34 cellular contexts compared by ENCODE assay signal in the genomic region with DNA sequence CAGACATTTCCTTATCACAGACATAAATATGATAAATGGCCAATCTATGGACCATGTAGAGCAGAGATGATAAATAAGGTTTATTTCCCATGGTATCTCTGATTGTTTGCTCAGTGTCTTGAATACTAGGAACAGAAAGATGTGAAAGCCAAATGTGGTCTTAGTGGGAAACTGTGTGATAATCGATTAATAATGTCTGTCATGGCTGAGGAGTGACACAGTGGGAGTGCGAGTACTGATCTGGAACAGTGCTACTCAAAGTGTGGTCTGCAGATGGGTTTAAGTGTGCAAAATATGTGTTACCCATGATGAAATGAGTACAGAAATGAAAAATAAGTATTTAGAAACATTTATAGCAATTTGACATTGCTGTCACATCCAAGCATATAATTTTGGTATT.
"Had no signal": no experiment of that assay in that cellular context is flagged by ENCODE, and none has a peak within 500 bp of the region (broad histone marks: within the 10 kb centered on the region; RNA-seq: fewer than 3 reads in every experiment).

No MANE protein-coding gene starts in this region.

- H3K27ac ChIP-seq: adrenal gland, body of pancreas, brain microvascular endothelial cell, breast epithelium, VCaP had no signal

- FAIRE-seq: astrocyte, TTC549 had no signal

- H3K4me3 ChIP-seq: adrenal gland, body of pancreas, breast epithelium had no signal

- ATAC-seq: activated CD8-positive, alpha-beta T cell treated with anti-CD3 and anti-CD28 coated beads for 36 hours; activated naive CD4-positive, alpha-beta T cell treated with anti-CD3 and anti-CD28 coated beads, Interleukin-2, amount 50 U/mL, for 72 hours; activated T-cell treated with anti-CD3 and anti-CD28 coated beads, Interleukin-2, amount 50 U/mL, for 4 hours; activated T-cell treated with anti-CD3 and anti-CD28 coated beads, Interleukin-2, amount 50 U/mL, for 72 hours; activated T-helper 17 cell treated with anti-CD3 and anti-CD28 coated beads, Interleukin-2, amount 50 U/mL, for 72 hours; body of pancreas; T-helper 17 cell had no signal

- H3K4me3 Mint-ChIP-seq: activated B cell treated with CpG ODN at 0.5 μM for 24 hours; activated CD4-positive, alpha-beta memory T cell treated with anti-CD3 and anti-CD28 coated beads for 36 hours; activated CD4-positive, alpha-beta T cell treated with anti-CD3 and anti-CD28 coated beads, Interleukin-2, amount 10 ng/mL, durations not matched to agents 24 days and 14 days; activated CD8-positive, alpha-beta T cell treated with anti-CD3 and anti-CD28 coated beads for 36 hours; activated naive CD4-positive, alpha-beta T cell treated with anti-CD3 and anti-CD28 coated beads for 36 hours; activated naive CD8-positive, alpha-beta T cell treated with anti-CD3 and anti-CD28 coated beads for 36 hours; activated T-cell treated with anti-CD3 and anti-CD28 coated beads, Interleukin-2, amount 50 U/mL, for 4 hours; activated T-cell treated with anti-CD3 and anti-CD28 coated beads, Interleukin-2, amount 50 U/mL, for 72 hours; activated T-helper 1 cell treated with anti-CD3 and anti-CD28 coated beads, Interleukin-12 subunit alpha, Interleukin-12 subunit beta, Interleukin-2, Interleukin-4 antibody, amounts not matched to agents 30 ng/mL and 10 ng/mL and 1 ng/mL, durations not matched to agents 14 hours and 24 hours and 36 hours; activated T-helper 17 cell treated with anti-CD3 and anti-CD28 coated beads, Interleukin-2, amount 50 U/mL, for 72 hours; T-helper 17 cell had no signal

- H3K4me1 Mint-ChIP-seq: activated B cell treated with CpG ODN at 0.5 μM for 24 hours; activated naive CD8-positive, alpha-beta T cell treated with anti-CD3 and anti-CD28 coated beads for 36 hours; activated T-helper 17 cell treated with anti-CD3 and anti-CD28 coated beads, Interleukin-2, amount 50 U/mL, for 72 hours had no signal

- H3K9me3 Mint-ChIP-seq: activated B cell treated with CpG ODN at 0.5 μM for 24 hours; activated CD4-positive, alpha-beta memory T cell treated with anti-CD3 and anti-CD28 coated beads for 36 hours; activated CD4-positive, alpha-beta T cell treated with anti-CD3 and anti-CD28 coated beads, Interleukin-2, amount 10 ng/mL, durations not matched to agents 24 days and 14 days; activated CD8-positive, alpha-beta T cell treated with anti-CD3 and anti-CD28 coated beads for 36 hours; activated naive CD4-positive, alpha-beta T cell treated with anti-CD3 and anti-CD28 coated beads for 36 hours; activated naive CD4-positive, alpha-beta T cell treated with anti-CD3 and anti-CD28 coated beads, Interleukin-2, amount 50 U/mL, for 72 hours; activated naive CD8-positive, alpha-beta T cell treated with anti-CD3 and anti-CD28 coated beads for 36 hours; activated T-cell treated with anti-CD3 and anti-CD28 coated beads, Interleukin-2, amount 50 U/mL, for 4 hours; activated T-cell treated with anti-CD3 and anti-CD28 coated beads, Interleukin-2, amount 50 U/mL, for 72 hours; activated T-helper 1 cell treated with anti-CD3 and anti-CD28 coated beads, Interleukin-12 subunit alpha, Interleukin-12 subunit beta, Interleukin-2, Interleukin-4 antibody, amounts not matched to agents 30 ng/mL and 10 ng/mL and 1 ng/mL, durations not matched to agents 14 hours and 24 hours and 36 hours; activated T-helper 17 cell treated with anti-CD3 and anti-CD28 coated beads, Interleukin-2, amount 50 U/mL, for 72 hours had no signal

- H3K4me1 ChIP-seq: adrenal gland, body of pancreas, breast epithelium had no signal

- H3K27ac Mint-ChIP-seq: activated B cell treated with CpG ODN at 0.5 μM for 24 hours; activated CD4-positive, alpha-beta memory T cell treated with anti-CD3 and anti-CD28 coated beads for 36 hours; activated CD4-positive, alpha-beta T cell treated with anti-CD3 and anti-CD28 coated beads, Interleukin-2, amount 10 ng/mL, durations not matched to agents 24 days and 14 days; activated CD8-positive, alpha-beta T cell treated with anti-CD3 and anti-CD28 coated beads for 36 hours; activated naive CD4-positive, alpha-beta T cell treated with anti-CD3 and anti-CD28 coated beads for 36 hours; activated naive CD4-positive, alpha-beta T cell treated with anti-CD3 and anti-CD28 coated beads, Interleukin-2, amount 50 U/mL, for 72 hours; activated naive CD8-positive, alpha-beta T cell treated with anti-CD3 and anti-CD28 coated beads for 36 hours; activated T-cell treated with anti-CD3 and anti-CD28 coated beads, Interleukin-2, amount 50 U/mL, for 72 hours; activated T-helper 1 cell treated with anti-CD3 and anti-CD28 coated beads, Interleukin-12 subunit alpha, Interleukin-12 subunit beta, Interleukin-2, Interleukin-4 antibody, amounts not matched to agents 30 ng/mL and 10 ng/mL and 1 ng/mL, durations not matched to agents 14 hours and 24 hours and 36 hours; activated T-helper 17 cell treated with anti-CD3 and anti-CD28 coated beads, Interleukin-2, amount 50 U/mL, for 72 hours; T-helper 17 cell had no signal

- H3K36me3 Mint-ChIP-seq: activated CD4-positive, alpha-beta memory T cell treated with anti-CD3 and anti-CD28 coated beads for 36 hours; activated naive CD4-positive, alpha-beta T cell treated with anti-CD3 and anti-CD28 coated beads, Interleukin-2, amount 50 U/mL, for 72 hours; activated naive CD8-positive, alpha-beta T cell treated with anti-CD3 and anti-CD28 coated beads for 36 hours had no signal

- H3K9me3 ChIP-seq: adrenal gland, body of pancreas, breast epithelium had no signal

- H3K27me3 Mint-ChIP-seq: activated CD4-positive, alpha-beta memory T cell treated with anti-CD3 and anti-CD28 coated beads for 36 hours; activated naive CD8-positive, alpha-beta T cell treated with anti-CD3 and anti-CD28 coated beads for 36 hours had no signal

- H3K27me3 ChIP-seq: adrenal gland, body of pancreas, brain microvascular endothelial cell, breast epithelium had no signal

- DNase-seq: activated B cell treated with CpG ODN at 0.5 μM for 24 hours; activated CD4-positive, alpha-beta memory T cell treated with anti-CD3 and anti-CD28 coated beads for 36 hours; activated CD4-positive, alpha-beta T cell treated with anti-CD3 and anti-CD28 coated beads for 4 hours; activated CD4-positive, alpha-beta T cell treated with anti-CD3 and anti-CD28 coated beads, Interleukin-2, amount 10 ng/mL, durations not matched to agents 24 days and 14 days; activated CD4-positive, alpha-beta T cell treated with anti-CD3 and anti-CD28 coated beads, Interleukin-2, amount 50 U/mL, for 1 hour; activated CD4-positive, alpha-beta T cell treated with anti-CD3 and anti-CD28 coated beads, Interleukin-2, amount 50 U/mL, for 4 hours; activated CD4-positive, CD25-positive, alpha-beta regulatory T cell treated with anti-CD3 and anti-CD28 coated beads, Interleukin-2, amount 50 U/mL, for 72 hours; activated CD8-positive, alpha-beta memory T cell treated with anti-CD3 and anti-CD28 coated beads, Interleukin-2, amount 50 U/mL, for 4 hours; activated CD8-positive, alpha-beta T cell treated with anti-CD3 and anti-CD28 coated beads for 36 hours; activated effector memory CD4-positive, alpha-beta T cell treated with anti-CD3 and anti-CD28 coated beads, Interleukin-2, amount 50 U/mL, for 16 hours; activated gamma-delta T cell treated with Interleukin-2 at 50 U/mL for 16 hours; activated naive CD4-positive, alpha-beta T cell; activated naive CD4-positive, alpha-beta T cell treated with anti-CD3 and anti-CD28 coated beads for 36 hours; activated naive CD4-positive, alpha-beta T cell treated with anti-CD3 and anti-CD28 coated beads, Interleukin-2, amount 50 U/mL, for 16 hours; activated naive CD8-positive, alpha-beta T cell treated with anti-CD3 and anti-CD28 coated beads for 36 hours; activated T-cell treated with anti-CD3 and anti-CD28 coated beads for 4 hours; activated T-cell treated with anti-CD3 and anti-CD28 coated beads, Interleukin-2, amount 50 U/mL, for 1 hour; activated T-cell treated with anti-CD3 and anti-CD28 coated beads, Interleukin-2, amount 50 U/mL, for 4 hours; activated T-cell treated with anti-CD3 and anti-CD28 coated beads, Interleukin-2, amount 50 U/mL, for 72 hours; adrenal gland; amniotic stem cell; aorta; body of pancreas; brain microvascular endothelial cell; central memory CD4-positive, alpha-beta T cell; T-helper 17 cell; T-helper 9 cell had no signal

- H3K36me3 ChIP-seq: adrenal gland, brain microvascular endothelial cell, breast epithelium had no signal
